15 cellular contexts compared by ENCODE assay signal in the genomic region with DNA sequence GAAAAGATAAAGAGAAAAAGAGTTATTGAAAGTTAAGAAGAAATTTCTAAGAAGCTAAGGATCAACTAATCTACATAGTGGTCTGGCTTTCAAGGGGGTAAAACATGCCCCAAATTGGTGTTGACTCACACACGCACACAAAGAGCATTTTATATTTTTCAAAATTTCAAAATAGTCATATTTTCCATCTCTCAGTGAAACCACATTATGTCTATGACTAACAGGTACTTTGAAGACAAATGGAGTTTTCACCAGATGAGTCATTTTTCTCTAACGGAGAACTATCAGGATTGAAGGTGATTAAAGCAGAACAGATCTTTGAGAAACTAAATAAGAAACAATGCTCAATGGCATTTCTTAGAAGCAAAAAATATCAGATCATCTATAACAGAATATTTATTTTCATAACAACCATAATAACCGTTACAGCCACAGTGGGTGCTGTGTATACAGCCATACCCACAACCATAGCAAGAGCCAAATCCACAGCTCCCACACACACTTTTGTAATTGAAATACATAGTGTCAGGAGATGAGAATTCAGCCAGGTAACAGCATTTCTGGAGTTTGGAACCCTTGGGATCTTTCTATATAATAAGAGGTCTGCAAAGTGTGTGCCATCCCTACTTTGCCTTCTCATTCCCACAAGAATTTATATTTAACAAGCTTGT. TPM values are rescaled to one million over a fixed set of nuclear protein-coding genes. Genes with fewer than 3 reads are reported as not detected.
A peak's percentile ranks its signal among the peaks of the same experiment; 100 is the strongest.
DNase-seq lines count a peak whose midpoint lies in the region; ATAC-seq and TF ChIP-seq lines count a peak whose summit lies in the region.
"Had no signal": no experiment of that assay in that cellular context is flagged by ENCODE, and none has a peak within 500 bp of the region (broad histone marks: within the 10 kb centered on the region; RNA-seq: fewer than 3 reads in every experiment).

TSS of gene KRTAP21-3 (minus strand) at position 539 of the 671 bp plus-strand sequence. CDS start at position 521, 18 bp downstream.

- H3K27ac Mint-ChIP-seq in T-cell = peak within 1 kb of the TSS in 1 of 2 donors; percentile 50
- H3K27ac Mint-ChIP-seq: progenitor cell of endocrine pancreas had no signal

- no peak for DNase-seq in T-cell
- peak; percentile 4 for DNase-seq in fibroblast of the aortic adventitia (ENCODE audit: low read depth)
- DNase-seq in effector CD4-positive, alpha-beta T cell = no peak
- DNase-seq: CD4-positive, alpha-beta memory T cell; effector memory CD4-positive, alpha-beta T cell; mesendoderm; NCI-H2029 treated with DMSO at 0.1 percent for 48 hours; upper lobe of right lung had no signal

- H3K4me1 Mint-ChIP-seq in T-cell = peaks cover 0 to 10% (median 4%) of the 10 kb centered on the region in 3 donors

- TF ChIP-seq CTCF in fibroblast of the aortic adventitia (IDR thresholded peaks at IDR 0.05; ENCODE audit: insufficient read depth, low read length) = no peak

- H3K36me3 Mint-ChIP-seq in T-cell = no peaks in the 10 kb centered on the region
- H3K36me3 Mint-ChIP-seq: CD4-positive, alpha-beta memory T cell had no signal

- no peak within 1 kb of the TSS for H3K4me3 ChIP-seq in fibroblast of the aortic adventitia (ENCODE audit: low read depth, low read length)
- H3K4me3 ChIP-seq: upper lobe of right lung had no signal

- ATAC-seq in GM18858 (IDR thresholded peaks at IDR 0.05; ENCODE audit: unreplicated experiment) (peak; percentile 56), HG02885 (IDR thresholded peaks at IDR 0.05; ENCODE audit: poor library complexity, unreplicated experiment) (peak; percentile 80), T-cell (replicated peaks in 1 of 4) (peak in 3 of 4 experiments; percentile 54 to 82 (median 65)), GM18519 (IDR thresholded peaks at IDR 0.05; ENCODE audit: low FRiP score, unreplicated experiment) (no peak), HG03520 (IDR thresholded peaks at IDR 0.05; ENCODE audit: unreplicated experiment) (no peak), GM18873 (IDR thresholded peaks at IDR 0.05; ENCODE audit: low FRiP score, unreplicated experiment) (no peak)
- ATAC-seq: upper lobe of right lung had no signal

- CTCF ChIA-PET in T-cell (lab: Charles Lee) = no interaction called here

- POLR2A ChIA-PET in T-cell (lab: Charles Lee) = no interaction called here

- H3K9me3 Mint-ChIP-seq in T-cell = peaks cover 0 to 3% (median 0%) of the 10 kb centered on the region in 3 donors

- no peak within 1 kb of the TSS for H3K4me3 Mint-ChIP-seq in T-cell

- no peaks in the 10 kb centered on the region for H3K27me3 Mint-ChIP-seq in T-cell
- H3K27me3 Mint-ChIP-seq: progenitor cell of endocrine pancreas had no signal

RNA-seq across cellular contexts. Expression of gene KRTAP21-3, which starts in this region (rescaled TPM):
- total RNA-seq in T-cell (not detected), fibroblast of the aortic adventitia (ENCODE audit: low replicate concordance) (not detected in 2 replicates)
- total RNA-seq: CD4-positive, alpha-beta memory T cell; OCI-LY7; progenitor cell of endocrine pancreas; upper lobe of right lung had no signal

Comparison
In these comparisons a context has a peak if more than half of its experiments do, and no peak if none do; other contexts are left out.
1. Peak in ATAC-seq in T-cell; RNA of the gene not detected or under 1 TPM.
2. Peak in DNase-seq in fibroblast of the aortic adventitia; RNA of the gene not detected or under 1 TPM.
3. ATAC-seq: peak in GM18858 (single experiment) and HG02885 (single experiment); none in GM18519 (single experiment), HG03520 (single experiment) and GM18873 (single experiment).